1 cellular context compared by ENCODE assay signal in the genomic region with DNA sequence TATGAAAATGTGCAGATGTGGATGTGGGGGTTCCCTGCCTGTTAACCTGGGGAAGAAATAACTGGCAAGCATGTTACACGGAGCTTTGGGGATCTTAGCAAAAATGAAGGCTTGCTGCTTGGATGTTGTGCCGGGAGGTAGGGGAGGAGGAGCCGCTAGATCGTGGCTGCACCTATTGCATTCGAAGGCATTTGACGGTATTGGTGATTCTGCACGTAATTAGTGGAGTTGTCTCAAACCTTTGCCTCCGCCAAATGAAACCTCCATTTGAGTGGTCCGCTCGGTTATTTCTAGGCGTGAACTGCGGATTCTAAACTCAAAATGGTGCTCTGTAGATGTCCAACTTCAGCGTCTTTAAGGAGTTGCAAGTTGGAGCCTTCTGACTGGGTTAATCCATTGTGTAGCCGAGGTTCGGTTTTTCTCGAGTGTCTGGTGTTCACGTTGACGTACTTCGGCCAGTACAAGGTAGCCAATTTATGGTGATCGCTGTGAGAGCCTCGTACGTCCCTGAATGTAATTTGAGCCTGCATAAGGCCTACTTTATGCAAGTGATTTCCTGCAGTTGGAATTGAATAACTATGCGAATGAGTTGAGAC.
TF ChIP-seq lines count a peak whose summit lies in the region.

No MANE protein-coding gene starts in this region.

TF ChIP-seq in H1, 55 proteins besides CTCF, POLR2A, EP300 and RAD21:
- TF ChIP-seq, protein P1, sequence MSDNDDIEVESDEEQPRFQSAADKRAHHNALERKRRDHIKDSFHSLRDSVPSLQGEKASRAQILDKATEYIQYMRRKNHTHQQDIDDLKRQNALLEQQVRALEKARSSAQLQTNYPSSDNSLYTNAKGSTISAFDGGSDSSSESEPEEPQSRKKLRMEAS (IDR thresholded peaks at IDR 0.05): 0 out of 2 replicates have a peak, but pooled peaks have one; percentile 27
- no peak for TF ChIP-seq CREB1 (IDR thresholded peaks at IDR 0.05)
- TF ChIP-seq, protein P2, sequence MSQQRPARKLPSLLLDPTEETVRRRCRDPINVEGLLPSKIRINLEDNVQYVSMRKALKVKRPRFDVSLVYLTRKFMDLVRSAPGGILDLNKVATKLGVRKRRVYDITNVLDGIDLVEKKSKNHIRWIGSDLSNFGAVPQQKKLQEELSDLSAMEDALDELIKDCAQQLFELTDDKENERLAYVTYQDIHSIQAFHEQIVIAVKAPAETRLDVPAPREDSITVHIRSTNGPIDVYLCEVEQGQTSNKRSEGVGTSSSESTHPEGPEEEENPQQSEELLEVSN (IDR thresholded peaks at IDR 0.05): peak; percentile 29; the same call in 1 of the 2 replicates
- no peak for TF ChIP-seq TAF7 (optimal IDR thresholded peaks at IDR 0.05; ENCODE audit: borderline replicate concordance, low read depth, low read length)
- peak; percentile 27 for TF ChIP-seq ASH2L (IDR thresholded peaks at IDR 0.05; ENCODE audit: low read length)
